ENCODE assay signal across 1 cellular context in the genomic region with DNA sequence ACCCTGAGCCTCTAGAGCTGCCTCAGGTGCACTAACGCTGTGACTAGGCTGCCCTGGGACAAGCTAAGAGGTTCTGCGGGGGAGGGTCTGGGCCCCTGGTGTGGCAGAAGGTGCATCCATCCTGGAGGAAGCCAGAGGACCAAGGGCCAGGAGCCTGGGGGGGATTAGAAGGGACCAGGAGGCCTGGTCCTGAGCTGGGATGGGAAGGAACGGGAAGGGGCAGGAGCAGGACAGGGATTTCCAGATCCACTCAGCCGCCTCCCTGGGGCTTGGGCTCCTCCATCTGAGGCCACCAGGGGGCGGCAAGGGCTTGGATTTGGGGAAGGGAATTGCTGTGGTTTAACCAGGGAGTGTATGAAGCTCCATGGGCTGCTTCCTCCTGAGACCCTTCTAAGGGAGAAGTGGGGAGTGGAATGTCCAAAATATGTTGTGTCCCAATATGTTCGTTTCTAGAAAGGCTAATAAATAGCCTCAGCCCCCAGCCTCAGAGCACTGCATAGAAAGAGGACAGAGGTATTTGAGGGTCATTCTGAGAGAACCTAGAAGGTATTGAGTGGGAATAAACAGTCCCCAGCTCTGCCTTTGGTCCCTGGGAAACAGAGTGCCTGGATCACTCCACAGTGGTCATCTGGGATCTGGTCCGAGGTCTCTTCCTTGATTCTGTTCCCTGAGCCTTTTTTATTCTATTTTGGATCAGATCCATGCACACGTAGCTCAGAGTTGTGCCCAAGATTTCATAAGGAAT.
TF ChIP-seq lines count a peak whose summit lies in the region.

No MANE protein-coding gene starts in this region.

TF ChIP-seq in HepG2, 621 proteins besides CTCF, POLR2A, EP300 and RAD21:
- 0 out of 2 replicates have a peak, but pooled peaks have one; percentile 21 for TF ChIP-seq HNF1B (CRISPR knock-in tag; IDR thresholded peaks at IDR 0.05)
- peak; percentile 29 for TF ChIP-seq STAG1 (CRISPR knock-in tag; IDR thresholded peaks at IDR 0.05)
- TF ChIP-seq SMC3 (IDR thresholded peaks at IDR 0.05; ENCODE audit: low read length): peak; percentile 47; the same call in 1 of the 2 replicates
- TF ChIP-seq IRF2 (CRISPR knock-in tag; IDR thresholded peaks at IDR 0.05): no peak
- TF ChIP-seq SIN3A (IDR thresholded peaks at IDR 0.05; ENCODE audit: borderline replicate concordance, low read depth, low read length): no peak
- TF ChIP-seq XRCC5 (optimal IDR thresholded peaks at IDR 0.05; ENCODE audit: low read length): peak; percentile 84
- TF ChIP-seq, protein P1, sequence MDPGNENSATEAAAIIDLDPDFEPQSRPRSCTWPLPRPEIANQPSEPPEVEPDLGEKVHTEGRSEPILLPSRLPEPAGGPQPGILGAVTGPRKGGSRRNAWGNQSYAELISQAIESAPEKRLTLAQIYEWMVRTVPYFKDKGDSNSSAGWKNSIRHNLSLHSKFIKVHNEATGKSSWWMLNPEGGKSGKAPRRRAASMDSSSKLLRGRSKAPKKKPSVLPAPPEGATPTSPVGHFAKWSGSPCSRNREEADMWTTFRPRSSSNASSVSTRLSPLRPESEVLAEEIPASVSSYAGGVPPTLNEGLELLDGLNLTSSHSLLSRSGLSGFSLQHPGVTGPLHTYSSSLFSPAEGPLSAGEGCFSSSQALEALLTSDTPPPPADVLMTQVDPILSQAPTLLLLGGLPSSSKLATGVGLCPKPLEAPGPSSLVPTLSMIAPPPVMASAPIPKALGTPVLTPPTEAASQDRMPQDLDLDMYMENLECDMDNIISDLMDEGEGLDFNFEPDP (CRISPR knock-in tag; conservative IDR thresholded peaks at IDR 0.05): no peak
- TF ChIP-seq MAZ (IDR thresholded peaks at IDR 0.05; ENCODE audit: borderline replicate concordance, low read depth, low read length): 0 out of 2 replicates have a peak, but pooled peaks have one; percentile 24
- TF ChIP-seq MAZ (CRISPR knock-in tag; IDR thresholded peaks at IDR 0.05; ENCODE audit: low read depth): no peak
- no peak for TF ChIP-seq SMAD1 (CRISPR knock-in tag; IDR thresholded peaks at IDR 0.05; ENCODE audit: borderline replicate concordance, low read depth)
